In genomic region chr6:50836231-50836630, GRCh38 we compare ENCODE assay signal across 29 cellular contexts. TPM values are rescaled to one million over a fixed set of nuclear protein-coding genes. Genes with fewer than 3 reads are reported as not detected.
DNase-seq lines count a peak whose midpoint lies in the region; ATAC-seq, FAIRE-seq and TF ChIP-seq lines count a peak whose summit lies in the region.
"Had no signal": no experiment of that assay in that cellular context is flagged by ENCODE, and none has a peak within 500 bp of the region (broad histone marks: within the 10 kb centered on the region; RNA-seq: fewer than 3 reads in every experiment).

No MANE protein-coding gene starts in this region.

- DNase-seq in WTC11 (ENCODE audit: low spot score), result no peak
- no peak for DNase-seq in neural crest cell (ENCODE audit: low read depth, low spot score)
- DNase-seq in ACHN, result no peak
- DNase-seq in RCC 7860 (ENCODE audit: low spot score), result no peak
- DNase-seq in omental fat pad (ENCODE audit: low spot score), result no peak
- DNase-seq: 8988T; CD4-positive, CD25-positive, alpha-beta regulatory T cell; GOT3; HCEC 1CT; Karpas-422; NCI-H1092; NCI-H1436; NCI-H1930; NCI-H2107; NCI-H526; SIG-M5; SK-N-SH; SW 1271 had no signal

- peaks cover 3% of the 10 kb centered on the region for H3K4me1 ChIP-seq in iPS-15b (ENCODE audit: control insufficient read depth, insufficient read depth, low read length)

- no peaks in the 10 kb centered on the region for H3K9me3 ChIP-seq in iPS-15b (ENCODE audit: control insufficient read depth, insufficient read depth, low read length)
- H3K9me3 ChIP-seq: BLaER1, SK-N-SH had no signal

- no peaks in the 10 kb centered on the region for H3K36me3 Mint-ChIP-seq in WTC11
- H3K36me3 Mint-ChIP-seq in neural crest cell (ENCODE audit: low read depth), result peaks cover 27% of the 10 kb centered on the region
- H3K36me3 Mint-ChIP-seq: CD4-positive, CD25-positive, alpha-beta regulatory T cell had no signal

- H3K4me1 Mint-ChIP-seq in WTC11, result peaks cover 54% of the 10 kb centered on the region
- H3K4me1 Mint-ChIP-seq in neural crest cell, result peaks cover 42% of the 10 kb centered on the region

- POLR2A ChIA-PET in WTC11 (lab: Charles Lee), result no interaction called here

- no peaks in the 10 kb centered on the region for H3K36me3 ChIP-seq in iPS-15b (ENCODE audit: control insufficient read depth, insufficient read depth, low read length)
- H3K36me3 ChIP-seq: BLaER1 had no signal

- TF ChIP-seq CTCF in WTC11 (IDR thresholded peaks at IDR 0.05), result no peak
- TF ChIP-seq CTCF in neural crest cell (conservative IDR thresholded peaks at IDR 0.05), result no peak
- no peak for TF ChIP-seq CTCF in omental fat pad (IDR thresholded peaks at IDR 0.05)

- no peaks in the 10 kb centered on the region for H3K9me3 Mint-ChIP-seq in WTC11
- H3K9me3 Mint-ChIP-seq in neural crest cell, result no peaks in the 10 kb centered on the region

- peak overlapping the region; percentile 9 for H3K4me3 ChIP-seq in iPS-15b (ENCODE audit: low read depth, low read length)
- H3K4me3 ChIP-seq: BLaER1 had no signal

- H3K27me3 Mint-ChIP-seq in WTC11 (ENCODE audit: low read depth) (peaks cover 99% of the 10 kb centered on the region), neural crest cell (ENCODE audit: low read depth) (peaks cover 98% of the 10 kb centered on the region)

- no peak for FAIRE-seq in RCC 7860 (lab: Jason Lieb, UNC)
- FAIRE-seq: D721Med, GM18507 had no signal

- in situ Hi-C loops in ACHN (cut with HindIII; ENCODE audit: low pct_ligation_motif_present, low pct_unique_long_range_greater_than_20kb, low sequenced_read_pairs), result no loop called here

- CTCF ChIA-PET in WTC11 (lab: Charles Lee), result no interaction called here

- H3K4me3 Mint-ChIP-seq in WTC11, result peak overlapping the region; percentile 27; the same call in 1 of the 2 replicates
- H3K4me3 Mint-ChIP-seq in neural crest cell, result peak overlapping the region; percentile 8
- H3K4me3 Mint-ChIP-seq: CD4-positive, CD25-positive, alpha-beta regulatory T cell had no signal

- H3K9ac ChIP-seq in iPS-15b (ENCODE audit: low read depth, low read length), result no peak overlapping the region
- H3K9ac ChIP-seq: BLaER1, SK-N-SH had no signal

- ATAC-seq in GM19463 (IDR thresholded peaks at IDR 0.05; ENCODE audit: unreplicated experiment) (peak; percentile 61), WTC11 (no peak), GM21423 (IDR thresholded peaks at IDR 0.05; ENCODE audit: unreplicated experiment) (no peak), omental fat pad (ENCODE audit: low FRiP score) (no peak)
- ATAC-seq: Panc1 had no signal

- peaks cover 100% of the 10 kb centered on the region for H3K27me3 ChIP-seq in iPS-15b (ENCODE audit: control insufficient read depth, insufficient read depth, low read length)
- H3K27me3 ChIP-seq: BLaER1 had no signal

- H3K27ac Mint-ChIP-seq in WTC11 (no peak overlapping the region), neural crest cell (ENCODE audit: unreplicated experiment) (no peak overlapping the region)
- H3K27ac Mint-ChIP-seq: CD4-positive, CD25-positive, alpha-beta regulatory T cell had no signal

TF ChIP-seq in WTC11, 78 proteins besides CTCF, POLR2A, EP300 and RAD21:
- TF ChIP-seq SMAD4 (CRISPR knock-in tag; IDR thresholded peaks at IDR 0.05) (no peak), ZNF232 (CRISPR knock-in tag; IDR thresholded peaks at IDR 0.05) (no peak), MLX (CRISPR knock-in tag; IDR thresholded peaks at IDR 0.05) (no peak), ETV6 (CRISPR knock-in tag; IDR thresholded peaks at IDR 0.05) (no peak), ZNF263 (CRISPR knock-in tag; IDR thresholded peaks at IDR 0.05; ENCODE audit: low read depth) (no peak), CREM (CRISPR knock-in tag; IDR thresholded peaks at IDR 0.05) (no peak), SP1 (CRISPR knock-in tag; conservative IDR thresholded peaks at IDR 0.05) (no peak), SMAD3 (CRISPR knock-in tag; IDR thresholded peaks at IDR 0.05; ENCODE audit: borderline replicate concordance) (no peak), TCF7 (CRISPR knock-in tag; IDR thresholded peaks at IDR 0.05; ENCODE audit: low read depth) (no peak), KAT7 (CRISPR knock-in tag; IDR thresholded peaks at IDR 0.05; ENCODE audit: borderline replicate concordance) (no peak), FOXK1 (CRISPR knock-in tag; IDR thresholded peaks at IDR 0.05) (no peak)
- TF ChIP-seq, protein P1, sequence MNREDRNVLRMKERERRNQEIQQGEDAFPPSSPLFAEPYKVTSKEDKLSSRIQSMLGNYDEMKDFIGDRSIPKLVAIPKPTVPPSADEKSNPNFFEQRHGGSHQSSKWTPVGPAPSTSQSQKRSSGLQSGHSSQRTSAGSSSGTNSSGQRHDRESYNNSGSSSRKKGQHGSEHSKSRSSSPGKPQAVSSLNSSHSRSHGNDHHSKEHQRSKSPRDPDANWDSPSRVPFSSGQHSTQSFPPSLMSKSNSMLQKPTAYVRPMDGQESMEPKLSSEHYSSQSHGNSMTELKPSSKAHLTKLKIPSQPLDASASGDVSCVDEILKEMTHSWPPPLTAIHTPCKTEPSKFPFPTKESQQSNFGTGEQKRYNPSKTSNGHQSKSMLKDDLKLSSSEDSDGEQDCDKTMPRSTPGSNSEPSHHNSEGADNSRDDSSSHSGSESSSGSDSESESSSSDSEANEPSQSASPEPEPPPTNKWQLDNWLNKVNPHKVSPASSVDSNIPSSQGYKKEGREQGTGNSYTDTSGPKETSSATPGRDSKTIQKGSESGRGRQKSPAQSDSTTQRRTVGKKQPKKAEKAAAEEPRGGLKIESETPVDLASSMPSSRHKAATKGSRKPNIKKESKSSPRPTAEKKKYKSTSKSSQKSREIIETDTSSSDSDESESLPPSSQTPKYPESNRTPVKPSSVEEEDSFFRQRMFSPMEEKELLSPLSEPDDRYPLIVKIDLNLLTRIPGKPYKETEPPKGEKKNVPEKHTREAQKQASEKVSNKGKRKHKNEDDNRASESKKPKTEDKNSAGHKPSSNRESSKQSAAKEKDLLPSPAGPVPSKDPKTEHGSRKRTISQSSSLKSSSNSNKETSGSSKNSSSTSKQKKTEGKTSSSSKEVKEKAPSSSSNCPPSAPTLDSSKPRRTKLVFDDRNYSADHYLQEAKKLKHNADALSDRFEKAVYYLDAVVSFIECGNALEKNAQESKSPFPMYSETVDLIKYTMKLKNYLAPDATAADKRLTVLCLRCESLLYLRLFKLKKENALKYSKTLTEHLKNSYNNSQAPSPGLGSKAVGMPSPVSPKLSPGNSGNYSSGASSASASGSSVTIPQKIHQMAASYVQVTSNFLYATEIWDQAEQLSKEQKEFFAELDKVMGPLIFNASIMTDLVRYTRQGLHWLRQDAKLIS (CRISPR knock-in tag; IDR thresholded peaks at IDR 0.05; ENCODE audit: borderline replicate concordance), result no peak
- TF ChIP-seq, protein P2, sequence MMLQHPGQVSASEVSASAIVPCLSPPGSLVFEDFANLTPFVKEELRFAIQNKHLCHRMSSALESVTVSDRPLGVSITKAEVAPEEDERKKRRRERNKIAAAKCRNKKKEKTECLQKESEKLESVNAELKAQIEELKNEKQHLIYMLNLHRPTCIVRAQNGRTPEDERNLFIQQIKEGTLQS (CRISPR knock-in tag; conservative IDR thresholded peaks at IDR 0.05), result no peak
- TF ChIP-seq, protein P3, sequence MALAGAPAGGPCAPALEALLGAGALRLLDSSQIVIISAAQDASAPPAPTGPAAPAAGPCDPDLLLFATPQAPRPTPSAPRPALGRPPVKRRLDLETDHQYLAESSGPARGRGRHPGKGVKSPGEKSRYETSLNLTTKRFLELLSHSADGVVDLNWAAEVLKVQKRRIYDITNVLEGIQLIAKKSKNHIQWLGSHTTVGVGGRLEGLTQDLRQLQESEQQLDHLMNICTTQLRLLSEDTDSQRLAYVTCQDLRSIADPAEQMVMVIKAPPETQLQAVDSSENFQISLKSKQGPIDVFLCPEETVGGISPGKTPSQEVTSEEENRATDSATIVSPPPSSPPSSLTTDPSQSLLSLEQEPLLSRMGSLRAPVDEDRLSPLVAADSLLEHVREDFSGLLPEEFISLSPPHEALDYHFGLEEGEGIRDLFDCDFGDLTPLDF (CRISPR knock-in tag; IDR thresholded peaks at IDR 0.05), result no peak

RNA-seq across cellular contexts. Expression of gene TFAP2B, which starts 17.6 kb away (rescaled TPM):
- total RNA-seq in WTC11 (2021) (not detected in 3 replicates), neural crest cell (66.1 and 73.3 TPM in 2 replicates), omental fat pad (not detected)
- total RNA-seq: CD4-positive, CD25-positive, alpha-beta regulatory T cell; Daoy; G401; HT-29; OCI-LY7 had no signal

Comparison
In these comparisons a context has a peak if more than half of its experiments do, and no peak if none do; other contexts are left out.
1. RNA of gene TFAP2B, which starts 17.6 kb away (total RNA-seq): 66.1 to 73.3 TPM in neural crest cell; not detected in WTC11 and not detected in omental fat pad; every median in the first group is over 10 times any median in the second.